15 cellular contexts compared by ENCODE assay signal in the genomic region with DNA sequence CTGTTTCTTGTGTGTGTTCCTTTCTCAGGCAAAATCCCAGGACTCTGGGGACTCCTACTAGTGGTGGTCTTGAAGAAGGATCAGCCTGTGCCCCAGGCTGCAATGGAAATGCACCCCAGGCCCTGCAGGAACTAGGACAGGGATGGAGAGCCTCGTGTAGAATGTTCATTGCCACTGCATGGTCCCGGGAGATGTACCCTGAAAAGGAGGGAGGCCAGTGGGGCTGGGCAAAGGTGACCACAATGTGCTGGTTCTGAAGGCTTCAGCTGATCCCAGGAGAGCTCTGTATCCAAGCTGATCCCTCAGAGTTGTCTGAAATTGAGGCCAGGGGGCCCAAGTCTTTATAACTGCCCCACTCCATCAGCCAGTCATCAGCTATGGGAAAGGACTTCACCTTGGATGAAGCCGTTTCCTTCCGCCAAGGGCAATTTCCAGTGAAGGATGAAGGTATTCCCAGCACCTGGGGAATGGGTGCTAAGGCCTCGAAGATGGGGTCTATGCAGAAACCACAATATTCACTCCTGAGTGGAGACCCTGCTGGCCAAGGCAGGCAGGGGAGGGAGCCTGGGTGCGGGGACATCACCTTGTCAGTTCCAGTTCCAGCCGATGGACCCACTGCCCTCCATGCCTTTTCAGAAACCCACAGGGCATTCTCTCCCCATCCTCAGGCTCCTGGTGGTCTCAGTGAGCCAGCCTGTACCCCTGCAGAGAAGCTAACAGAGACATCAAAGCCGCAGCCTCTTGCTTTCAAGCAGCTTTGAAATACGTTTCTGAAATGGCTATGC. TPM values are rescaled to one million over a fixed set of nuclear protein-coding genes. Genes with fewer than 3 reads are reported as not detected.
DNase-seq lines count a peak whose midpoint lies in the region.
"Had no signal": no experiment of that assay in that cellular context is flagged by ENCODE, and none has a peak within 500 bp of the region (broad histone marks: within the 10 kb centered on the region; RNA-seq: fewer than 3 reads in every experiment).

No MANE protein-coding gene starts in this region.

- intact Hi-C loops in posterior vena cava (cut with DNase I): no loop called here

- DNase-seq in activated effector memory CD4-positive, alpha-beta T cell treated with anti-CD3 and anti-CD28 coated beads, Interleukin-2, amount 50 U/mL, for 16 hours: peak; percentile 54
- DNase-seq in activated effector memory CD4-positive, alpha-beta T cell treated with Interleukin-2 at 50 U/mL for 16 hours: no peak
- DNase-seq in islet precursor cell (peak; percentile 35), posterior vena cava (ENCODE audit: low spot score) (peak; percentile 51), NCI-H226 (no peak)
- no peak for DNase-seq in activated CD8-positive, alpha-beta memory T cell treated with anti-CD3 and anti-CD28 coated beads for 24 hours
- DNase-seq in central memory CD4-positive, alpha-beta T cell: no peak
- DNase-seq: AML-193; CD4-positive, alpha-beta T cell; DMS153; DMS79; GDM1; HFFc6; IMR-90 had no signal

RNA-seq across cellular contexts. Expression of gene CDH5, which starts 59.9 kb away (rescaled TPM):
- total RNA-seq in posterior vena cava: 10 to 100 TPM; 43.1 to 50.2 TPM
- total RNA-seq: CD4-positive, alpha-beta T cell; GM23338; HFFc6; IMR-90 had no signal

Comparison
In these comparisons a context has a peak if more than half of its experiments do, and no peak if none do; other contexts are left out.
1. DNase-seq: peak in activated effector memory CD4-positive, alpha-beta T cell treated with anti-CD3 and anti-CD28 coated beads, Interleukin-2, amount 50 U/mL, for 16 hours (single experiment), islet precursor cell (single experiment) and posterior vena cava (single experiment); none in activated effector memory CD4-positive, alpha-beta T cell treated with Interleukin-2 at 50 U/mL for 16 hours (single experiment), activated CD8-positive, alpha-beta memory T cell treated with anti-CD3 and anti-CD28 coated beads for 24 hours (single experiment), central memory CD4-positive, alpha-beta T cell (single experiment) and NCI-H226 (single experiment).